9 cellular contexts compared by ENCODE assay signal in the genomic region with DNA sequence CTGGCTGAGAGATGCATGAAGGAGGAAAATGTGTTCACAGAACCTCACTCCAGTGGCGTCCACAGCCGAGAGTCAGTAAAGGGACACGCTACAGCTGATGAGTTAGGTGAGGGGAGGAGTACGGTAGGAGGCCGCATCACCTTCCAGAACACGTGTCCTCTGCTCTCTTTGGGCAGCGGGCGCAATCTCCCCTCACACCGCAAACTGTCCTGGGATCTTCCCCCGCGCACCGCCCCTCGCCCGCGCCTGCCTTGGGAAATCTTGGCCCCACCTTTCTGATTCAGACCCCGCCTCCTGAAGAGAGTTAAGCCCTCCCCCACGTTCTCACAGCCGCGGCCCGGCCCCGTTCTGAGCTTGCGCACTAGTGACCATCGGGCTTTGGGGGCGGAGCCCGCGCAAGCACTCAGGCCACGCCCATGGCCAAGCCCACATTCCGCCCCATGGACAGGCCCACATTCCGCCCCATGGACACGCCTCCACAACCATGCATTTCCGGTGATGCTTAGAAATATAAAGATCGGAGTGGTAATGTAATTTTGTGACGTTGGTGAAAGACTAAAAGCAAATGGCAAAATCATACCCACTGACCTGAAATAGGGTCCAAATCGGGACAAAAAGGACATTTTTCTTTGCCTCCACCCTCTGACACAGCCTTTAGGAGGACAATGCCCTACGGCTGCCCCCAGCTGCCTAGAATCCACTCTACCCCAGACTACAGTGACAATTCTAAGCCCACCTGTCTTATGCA. TPM values are rescaled to one million over a fixed set of nuclear protein-coding genes. Genes with fewer than 3 reads are reported as not detected.
DNase-seq lines count a peak whose midpoint lies in the region; ATAC-seq, FAIRE-seq and TF ChIP-seq lines count a peak whose summit lies in the region.
"Had no signal": no experiment of that assay in that cellular context is flagged by ENCODE, and none has a peak within 500 bp of the region (broad histone marks: within the 10 kb centered on the region; RNA-seq: fewer than 3 reads in every experiment).

No MANE protein-coding gene starts in this region.

- FAIRE-seq in bronchial epithelial cell (lab: Jason Lieb, UNC) = no peak

- peak; percentile 87 for ATAC-seq in HG03103 (IDR thresholded peaks at IDR 0.05; ENCODE audit: low read depth, unreplicated experiment)

- H3K4me3 ChIP-seq in WI38 (ENCODE audit: low read depth, low read length) = peak overlapping the region; percentile 57
- peak overlapping the region; percentile 51 for H3K4me3 ChIP-seq in bronchial epithelial cell (ENCODE audit: low read depth, low read length)
- peak overlapping the region; percentile 14 to 40 (median 23) for H3K4me3 ChIP-seq in skin epidermis

- DNase-seq in SIG-M5 treated with dmso at 0.1 percent for 504 hours (lab: John Stamatoyannopoulos, UW; ENCODE audit: unreplicated experiment) (peak; percentile 82), SIG-M5 (lab: John Stamatoyannopoulos, UW) (no peak), NCI-H2171 treated with DMSO at 0.1 percent for 48 hours (lab: John Stamatoyannopoulos, UW) (peak; percentile 90), bronchial epithelial cell (ENCODE audit: low read depth) (peak; percentile 79), iPS-NIHi11 (ENCODE audit: low spot score) (peak; percentile 82)

- no peak for TF ChIP-seq CTCF in WI38 (IDR thresholded peaks at IDR 0.05; ENCODE audit: low read depth, low read length)
- TF ChIP-seq CTCF in bronchial epithelial cell (IDR thresholded peaks at IDR 0.05; ENCODE audit: insufficient read depth, low read length, severe bottlenecking) = no peak

- no peaks in the 10 kb centered on the region for H3K27me3 ChIP-seq in bronchial epithelial cell (ENCODE audit: control insufficient read depth, insufficient read depth, low read length)

- no peaks in the 10 kb centered on the region for H3K36me3 ChIP-seq in bronchial epithelial cell (ENCODE audit: control insufficient read depth, insufficient read depth, low read length)

- peak overlapping the region in 2 of 21 experiments; percentile 7 to 44 for H3K27ac ChIP-seq in skin epidermis
- H3K27ac ChIP-seq: 22Rv1 had no signal

RNA-seq across cellular contexts. Expression of a gene that starts 13.3 kb away (rescaled TPM):
- not detected in 2 replicates for total RNA-seq in bronchial epithelial cell

RNA-seq across cellular contexts. Expression of a gene that starts 18.3 kb away (rescaled TPM):
- 0.51 and 1.1 TPM in 2 replicates for total RNA-seq in bronchial epithelial cell

RNA-seq across cellular contexts. Expression of a gene that starts 28.1 kb away (rescaled TPM):
- total RNA-seq in bronchial epithelial cell = 5.3 and 10.5 TPM in 2 replicates

RNA-seq across cellular contexts. Expression of a gene that starts 47.9 kb away (rescaled TPM):
- 3.7 and 5.5 TPM in 2 replicates for total RNA-seq in bronchial epithelial cell
